In the genomic region with DNA sequence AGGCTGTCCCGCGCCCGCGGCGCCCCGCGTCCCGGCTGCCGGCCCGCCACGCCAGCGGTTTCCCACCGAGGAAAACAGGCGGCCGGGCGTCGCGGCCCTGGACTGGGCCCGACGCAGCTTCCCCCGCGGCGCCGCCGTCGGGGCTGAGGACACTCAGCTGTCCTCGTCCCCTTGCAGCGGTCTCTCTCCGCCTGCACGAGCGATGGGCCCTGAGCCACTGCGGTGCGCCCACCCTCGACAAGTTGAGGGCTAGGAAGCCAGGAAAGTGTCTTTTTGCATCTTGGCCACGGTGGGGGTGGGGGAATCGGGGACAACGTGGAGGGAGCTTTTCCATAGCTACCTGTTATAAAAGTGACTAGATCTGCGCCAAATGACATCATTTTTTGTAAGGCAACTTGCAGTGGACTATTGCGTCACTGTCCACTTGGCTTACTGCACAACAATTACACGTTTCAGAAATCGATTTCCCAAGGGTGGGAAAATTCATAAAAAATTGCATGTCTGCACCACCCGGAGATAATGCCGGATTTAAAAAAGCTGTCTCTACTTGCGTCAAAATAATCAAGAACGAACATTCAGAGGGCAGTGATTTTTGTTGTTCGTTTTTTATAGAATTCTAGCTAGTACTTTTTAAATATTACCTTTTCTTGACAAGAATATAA, we compare ENCODE assay signal across 8 cellular contexts. TPM values are rescaled to one million over a fixed set of nuclear protein-coding genes. Genes with fewer than 3 reads are reported as not detected.
DNase-seq lines count a peak whose midpoint lies in the region; ATAC-seq, FAIRE-seq and TF ChIP-seq lines count a peak whose summit lies in the region.

No MANE protein-coding gene starts in this region.

- H3K27me3 ChIP-seq in SU-DHL-6 (ENCODE audit: low read length) (no peaks in the 10 kb centered on the region), esophagus (ENCODE audit: control insufficient read depth in 1 of 2, insufficient read depth in 2 of 2, low read length in 2 of 2) (no peaks in the 10 kb centered on the region)

- DNase-seq in ELF-1 (ENCODE audit: low read depth, low spot score) (peak; percentile 77), HT-29 (ENCODE audit: low spot score) (peak; percentile 11), HTR-8/SVneo (ENCODE audit: insufficient read length, low spot score) (no peak), DMS153 treated with DMSO at 0.1 percent for 48 hours (lab: John Stamatoyannopoulos, UW; ENCODE audit: unreplicated experiment) (no peak)

- H3K9ac ChIP-seq in SU-DHL-6 (ENCODE audit: low read length): peak overlapping the region; percentile 87

- ATAC-seq in GM21360 (IDR thresholded peaks at IDR 0.05; ENCODE audit: unreplicated experiment): peak; percentile 31

- peak overlapping the region; percentile 83 for H3K4me2 ChIP-seq in SU-DHL-6 (ENCODE audit: low read depth, low read length, poor library complexity, severe bottlenecking)

- no peaks in the 10 kb centered on the region for H3K4me1 ChIP-seq in esophagus (ENCODE audit: control insufficient read depth in 2 of 2, insufficient read depth in 2 of 2, low read length in 1 of 2)

- H3K27ac Mint-ChIP-seq in nephron: peak overlapping the region; percentile 97 to 100 (median 99)

- peak overlapping the region; percentile 89 for H2AFZ ChIP-seq in SU-DHL-6 (ENCODE audit: low read depth, low read length, severe bottlenecking)

- peaks cover 8% of the 10 kb centered on the region; the same call in 1 of the 2 replicates for H3F3A ChIP-seq in SU-DHL-6 (ENCODE audit: insufficient read depth)

- H3K9me3 ChIP-seq in SU-DHL-6 (ENCODE audit: insufficient read depth, low read length): no peaks in the 10 kb centered on the region
- no peaks in the 10 kb centered on the region for H3K9me3 ChIP-seq in esophagus (ENCODE audit: control insufficient read depth in 2 of 2, insufficient read depth in 1 of 2, low read depth in 1 of 2, low read length in 1 of 2)

- H3K27ac ChIP-seq in SU-DHL-6 (ENCODE audit: low read depth, low read length) (peak overlapping the region; percentile 57), esophagus (ENCODE audit: low read depth in 2 of 2, low read length in 1 of 2) (peak overlapping the region; percentile 92 to 93)

- WGBS in esophagus, 2 donors: 1 to 27% methylated on average over 25 to 46 of the region's 46 CpGs

- TF ChIP-seq CTCF in SU-DHL-6 (IDR thresholded peaks at IDR 0.05; ENCODE audit: insufficient read depth, low read length, poor library complexity, severe bottlenecking) (no peak), nephron (IDR thresholded peaks at IDR 0.05; ENCODE audit: unreplicated experiment in 3 of 3) (no peak)

- H3K4me1 Mint-ChIP-seq in nephron: peaks cover 30% of the 10 kb centered on the region

- H3K27me3 Mint-ChIP-seq in nephron (ENCODE audit: low read depth): no peaks in the 10 kb centered on the region

- peaks cover 41% of the 10 kb centered on the region for H3K79me2 ChIP-seq in SU-DHL-6 (ENCODE audit: insufficient read depth, low read length)

- H3K36me3 ChIP-seq in SU-DHL-6 (ENCODE audit: low read length): no peaks in the 10 kb centered on the region
- no peaks in the 10 kb centered on the region for H3K36me3 ChIP-seq in esophagus (ENCODE audit: control insufficient read depth in 2 of 2, insufficient read depth in 2 of 2, low read length in 1 of 2)

- H3K9me2 ChIP-seq in SU-DHL-6 (replicated peaks; ENCODE audit: insufficient read depth, low read length): no peaks in the 10 kb centered on the region

- peaks cover 16% of the 10 kb centered on the region for H3K36me3 Mint-ChIP-seq in nephron (ENCODE audit: low read depth)

- H3K9me3 Mint-ChIP-seq in nephron: no peaks in the 10 kb centered on the region

- H3K4me3 ChIP-seq in SU-DHL-6 (ENCODE audit: insufficient read depth, low read length, poor library complexity, severe bottlenecking): peak overlapping the region; percentile 70
- peak overlapping the region; percentile 56 to 72 for H3K4me3 ChIP-seq in esophagus (ENCODE audit: low read depth in 1 of 2, low read length in 2 of 2)

- FAIRE-seq in HTR-8/SVneo (lab: Jason Lieb, UNC): no peak

- peak overlapping the region; percentile 86 to 88 (median 88) for H3K4me3 Mint-ChIP-seq in nephron

- H4K20me1 ChIP-seq in SU-DHL-6 (ENCODE audit: low read depth, low read length): 0 out of 2 replicates have a peak, but pooled peaks cover 5% of the 10 kb centered on the region

RNA-seq across cellular contexts. Expression of a gene that starts 1.1 kb away (rescaled TPM):
- total RNA-seq in HT-29 (2014; rRNA removed; shearing (Covaris generic)): 2.3 and 2.4 TPM in 2 replicates
- 1 to 10 TPM in 1 of 2 donors, under 1 TPM in 1; 0.84 to 1.9 TPM for polyA plus RNA-seq in esophagus

RNA-seq across cellular contexts. Expression of a gene that starts 28.9 kb away (rescaled TPM):
- total RNA-seq in HT-29 (2014; rRNA removed; shearing (Covaris generic)): 89.8 and 95.2 TPM in 2 replicates
- 10 to 100 TPM; 30.4 to 57.3 TPM for polyA plus RNA-seq in esophagus

Comparison
In these comparisons a context has a peak if more than half of its experiments do, and no peak if none do; other contexts are left out.
1. DNase-seq: peak in ELF-1 (single experiment) and HT-29 (single experiment); none in HTR-8/SVneo (single experiment) and DMS153 treated with DMSO at 0.1 percent for 48 hours (single experiment).